9 cellular contexts compared by ENCODE assay signal in genomic region chr1:108708726-108709660, GRCh38. TPM values are rescaled to one million over a fixed set of nuclear protein-coding genes. Genes with fewer than 3 reads are reported as not detected.
DNase-seq lines count a peak whose midpoint lies in the region; ATAC-seq, FAIRE-seq and TF ChIP-seq lines count a peak whose summit lies in the region.
"Had no signal": no experiment of that assay in that cellular context is flagged by ENCODE, and none has a peak within 500 bp of the region (broad histone marks: within the 10 kb centered on the region; RNA-seq: fewer than 3 reads in every experiment).

No MANE protein-coding gene starts in this region.

- ATAC-seq in mucosa of descending colon (peak; percentile 53), omental fat pad (ENCODE audit: low FRiP score) (no peak), GM18520 (IDR thresholded peaks at IDR 0.05; ENCODE audit: unreplicated experiment) (no peak)

- intact Hi-C loops in mucosa of descending colon (cut with DNase I, micrococcal nuclease), result no loop called here

- no peak overlapping the region for H3K4me3 ChIP-seq in LNCaP clone FGC (ENCODE audit: low read depth, low read length)
- no peak overlapping the region for H3K4me3 ChIP-seq in mucosa of descending colon

- H3K4me1 ChIP-seq in mucosa of descending colon (ENCODE audit: low read depth), result no peaks in the 10 kb centered on the region

- 0 out of 2 replicates have a peak, but pooled peaks have one; percentile 17 for TF ChIP-seq CTCF in LNCaP clone FGC (IDR thresholded peaks at IDR 0.05; ENCODE audit: control insufficient read depth, extremely low read depth, insufficient read depth)
- no peak for TF ChIP-seq CTCF in mucosa of descending colon (IDR thresholded peaks at IDR 0.05)
- no peak for TF ChIP-seq CTCF in omental fat pad (IDR thresholded peaks at IDR 0.05)

- H3K36me3 ChIP-seq in mucosa of descending colon (ENCODE audit: low read depth), result no peaks in the 10 kb centered on the region

- TF ChIP-seq POLR2A in GM12892 (IDR thresholded peaks at IDR 0.05; ENCODE audit: low read depth, low read length), result no peak

- DNase-seq in ELR (ENCODE audit: low read depth) (peak; percentile 24), LNCaP clone FGC (ENCODE audit: low read depth) (no peak), activated T-cell treated with anti-CD3 and anti-CD28 coated beads for 48 hours (ENCODE audit: low read depth) (peak; percentile 48), mucosa of descending colon (peak in 2 of 3 donors; percentile 52 to 57), GM12892 (ENCODE audit: insufficient read length) (no peak), omental fat pad (ENCODE audit: low spot score) (no peak), HTR-8/SVneo (ENCODE audit: insufficient read length, low spot score) (no peak)

- no peak for FAIRE-seq in GM12892 (lab: Jason Lieb, UNC)
- FAIRE-seq in HTR-8/SVneo (lab: Jason Lieb, UNC), result no peak

- no peaks in the 10 kb centered on the region for H3K9me3 ChIP-seq in mucosa of descending colon

RNA-seq across cellular contexts. Expression of gene FNDC7, which starts 3.7 kb away (rescaled TPM):
- total RNA-seq in mucosa of descending colon (not detected), omental fat pad (not detected)
- polyA plus RNA-seq in GM12892 (2012; ENCODE audit: missing spikeins), result not detected
- total RNA-seq: subcutaneous adipose tissue had no signal

RNA-seq across cellular contexts. Expression of gene PRPF38B, which starts 16.9 kb away (rescaled TPM):
- total RNA-seq in mucosa of descending colon, result 10 to 100 TPM; 32.8 to 38.3 (median 38.2) TPM
- 35.4 TPM for polyA plus RNA-seq in GM12892 (2012; ENCODE audit: missing spikeins)
- total RNA-seq in omental fat pad, result 10 to 100 TPM; 17.6 to 41.6 (median 30.6) TPM

RNA-seq across cellular contexts. Expression of gene STXBP3, which starts 37.5 kb away (rescaled TPM):
- 10 to 100 TPM; 50.8 to 71.4 (median 66.1) TPM for total RNA-seq in mucosa of descending colon
- polyA plus RNA-seq in GM12892 (2012; ENCODE audit: missing spikeins), result 30.0 TPM
- 100 to 1,000 TPM in 1 of 4 donors, 10 to 100 TPM in 3; 38.3 to 103 (median 52.8) TPM for total RNA-seq in omental fat pad

RNA-seq across cellular contexts. Expression of gene HENMT1, which starts 48.1 kb away (rescaled TPM):
- total RNA-seq in mucosa of descending colon (1 to 10 TPM; 5.9 to 8.9 (median 7.8) TPM), omental fat pad (1 to 10 TPM; 2.8 to 4.9 (median 4.5) TPM)
- polyA plus RNA-seq in GM12892 (2012; ENCODE audit: missing spikeins), result 3.9 TPM

Comparison
In these comparisons a context has a peak if more than half of its experiments do, and no peak if none do; other contexts are left out.
1. DNase-seq: peak in ELR (single experiment), activated T-cell treated with anti-CD3 and anti-CD28 coated beads for 48 hours (single experiment) and mucosa of descending colon (2 of 3); none in LNCaP clone FGC (single experiment), GM12892 (single experiment), omental fat pad (single experiment) and HTR-8/SVneo (single experiment).